ENCODE assay signal across 19 cellular contexts in the genomic region with DNA sequence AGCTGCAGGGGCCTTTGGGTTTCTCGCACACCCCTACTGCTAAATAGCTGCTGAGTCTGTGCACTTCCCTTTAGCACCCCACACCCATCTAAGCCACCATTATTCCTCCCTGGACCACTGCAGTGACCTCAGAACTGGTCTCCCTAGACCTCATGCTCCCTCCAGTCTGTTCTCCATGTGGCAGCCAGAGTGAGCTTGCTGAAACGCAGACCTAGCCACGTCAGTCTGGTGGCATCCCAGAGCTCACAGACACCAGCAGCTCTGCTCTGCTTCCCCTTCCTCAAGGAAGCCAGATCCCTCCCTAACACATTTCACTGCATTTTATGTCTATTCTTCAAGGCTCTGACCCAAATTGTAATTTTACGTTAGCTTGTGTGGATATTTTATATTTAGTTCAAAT.
DNase-seq lines count a peak whose midpoint lies in the region; ATAC-seq and TF ChIP-seq lines count a peak whose summit lies in the region.
"Had no signal": no experiment of that assay in that cellular context is flagged by ENCODE, and none has a peak within 500 bp of the region (broad histone marks: within the 10 kb centered on the region; RNA-seq: fewer than 3 reads in every experiment).

No MANE protein-coding gene starts in this region.

- TF ChIP-seq EP300 in SK-N-SH (IDR thresholded peaks at IDR 0.05; ENCODE audit: borderline replicate concordance in 1 of 2, low read depth in 1 of 2, low read length in 1 of 2) (no peak), stomach (IDR thresholded peaks at IDR 0.05) (no peak)

- no peaks in the 10 kb centered on the region for H3K79me2 ChIP-seq in SK-N-SH (ENCODE audit: insufficient read depth)
- no peaks in the 10 kb centered on the region for H3K79me2 ChIP-seq in PC-3 (ENCODE audit: low read length)

- peaks cover 45% of the 10 kb centered on the region for H3K27me3 Mint-ChIP-seq in neural crest cell (ENCODE audit: low read depth)

- BruUV-seq in PC-3 (replicated peaks; lab: Mats Ljungman, UMichigan), result no TSS peak

- H3K36me3 ChIP-seq in SK-N-SH (replicated peaks in 1 of 2; ENCODE audit: control insufficient read depth in 1 of 2, insufficient read depth in 2 of 2, low read length in 1 of 2) (no peaks in the 10 kb centered on the region), stomach (peaks cover 0 to 34% (median 4%) of the 10 kb centered on the region in 4 donors), PC-3 (ENCODE audit: low read depth, low read length) (no peaks in the 10 kb centered on the region)

- DNase-seq in EL (peak; percentile 30), SK-N-SH (no peak), neural crest cell (ENCODE audit: low read depth, low spot score) (no peak), stomach (no peak), PC-3 (no peak), epidermal melanocyte (ENCODE audit: insufficient read length, low spot score) (no peak)
- DNase-seq: CD4-positive, alpha-beta T cell; COR-L47; DMS53; GF-D8; KBM-7; MV-4-11; NCI-H1105 treated with DMSO at 0.1 percent for 48 hours; NCI-H146; NCI-H1930; NCI-H446; NCI-H524 treated with DMSO at 0.1 percent for 48 hours; NCI-H774 had no signal

- no peaks in the 10 kb centered on the region; the same call in 1 of the 2 replicates for H3K27me3 ChIP-seq in SK-N-SH (ENCODE audit: insufficient read depth)
- H3K27me3 ChIP-seq in stomach, result peaks cover 0 to 14% (median 0%) of the 10 kb centered on the region in 3 donors
- H3K27me3 ChIP-seq in PC-3 (ENCODE audit: low read length), result no peaks in the 10 kb centered on the region

- H4K20me1 ChIP-seq in SK-N-SH (ENCODE audit: insufficient read depth), result no peaks in the 10 kb centered on the region
- no peaks in the 10 kb centered on the region for H4K20me1 ChIP-seq in PC-3 (ENCODE audit: low read length)

- H3K9me3 Mint-ChIP-seq in neural crest cell, result no peaks in the 10 kb centered on the region
- H3K9me3 Mint-ChIP-seq: CD4-positive, alpha-beta T cell had no signal

- H3K4me3 Mint-ChIP-seq in neural crest cell, result peak overlapping the region; percentile 64
- H3K4me3 Mint-ChIP-seq: CD4-positive, alpha-beta T cell had no signal

- H3K4me2 ChIP-seq in SK-N-SH, result no peak overlapping the region
- no peak overlapping the region for H3K4me2 ChIP-seq in PC-3 (ENCODE audit: low read length)

- POLR2A ChIA-PET in SK-N-SH (lab: Yijun Ruan, JAX) (no interaction called here), PC-3 (lab: Charles Lee; ENCODE audit: unreplicated experiment) (no interaction called here)

- TF ChIP-seq CTCF in SK-N-SH (IDR thresholded peaks at IDR 0.05) (no peak), neural crest cell (conservative IDR thresholded peaks at IDR 0.05) (no peak), stomach (IDR thresholded peaks at IDR 0.05) (no peak), PC-3 (conservative IDR thresholded peaks at IDR 0.05; ENCODE audit: low read depth, low read length) (no peak)

- no peak overlapping the region for H3K27ac ChIP-seq in SK-N-SH (ENCODE audit: low read depth in 2 of 2, low read length in 1 of 2)
- H3K27ac ChIP-seq in stomach, result no peak overlapping the region
- H3K27ac ChIP-seq in PC-3 (ENCODE audit: low read length), result no peak overlapping the region

- H3K36me3 Mint-ChIP-seq in neural crest cell (ENCODE audit: low read depth), result no peaks in the 10 kb centered on the region

- peaks cover 46% of the 10 kb centered on the region for H3K4me1 Mint-ChIP-seq in neural crest cell

- no peak overlapping the region for H3K27ac Mint-ChIP-seq in neural crest cell (ENCODE audit: unreplicated experiment)
- H3K27ac Mint-ChIP-seq: CD4-positive, alpha-beta T cell had no signal

- H3K4me1 ChIP-seq in SK-N-SH (ENCODE audit: control insufficient read depth in 1 of 2, insufficient read depth in 2 of 2, low read depth in 1 of 2, low read length in 1 of 2) (peaks cover 0 to 4% of the 10 kb centered on the region in 2 experiments; a peak in 1 of 4 replicates), stomach (no peaks in the 10 kb centered on the region), PC-3 (ENCODE audit: insufficient read depth, low read length) (no peaks in the 10 kb centered on the region)

- intact Hi-C loops in stomach (cut with DNase I; ENCODE audit: low total_unique reads), result no loop called here
- intact Hi-C loops in PC-3 (cut with micrococcal nuclease), result no loop called here

- no peaks in the 10 kb centered on the region for H3K9me2 ChIP-seq in SK-N-SH
- H3K9me2 ChIP-seq in PC-3 (replicated peaks; ENCODE audit: low read length), result no peaks in the 10 kb centered on the region

- H3F3A ChIP-seq in SK-N-SH (replicated peaks; ENCODE audit: insufficient read depth), result no peaks in the 10 kb centered on the region
- no peaks in the 10 kb centered on the region for H3F3A ChIP-seq in PC-3 (ENCODE audit: low read length, unreplicated experiment)

- no peak for TF ChIP-seq POLR2A in stomach (IDR thresholded peaks at IDR 0.05)

- ATAC-seq in PC-3 (no peak), GM19467 (IDR thresholded peaks at IDR 0.05; ENCODE audit: unreplicated experiment) (no peak)

- 31% methylated on average over 4 of the region's 4 CpGs for WGBS in SK-N-SH (ENCODE audit: low lambda C conversion rate)
- 78 to 89% (median 86%) methylated on average over 4 of the region's 4 CpGs for WGBS in stomach, 5 donors

- TF ChIP-seq RAD21 in SK-N-SH (IDR thresholded peaks at IDR 0.05; ENCODE audit: low read length), result no peak

- H3K9ac ChIP-seq in SK-N-SH, result no peak overlapping the region
- H3K9ac ChIP-seq in PC-3 (ENCODE audit: low read length), result no peak overlapping the region

- CTCF ChIA-PET in SK-N-SH (lab: Yijun Ruan, JAX) (interaction anchor here (1.3 to 2.4 kb wide), 2 partner anchors 12 to 326 kb away, joined by 4 to 8 read pairs; no protein-coding TSS in a partner anchor), PC-3 (lab: Charles Lee) (no interaction called here)

- H3K4me3 ChIP-seq in SK-N-SH (ENCODE audit: low read depth in 2 of 2, low read length in 1 of 2) (no peak overlapping the region), stomach (no peak overlapping the region), PC-3 (ENCODE audit: low read length) (no peak overlapping the region)

- H2AFZ ChIP-seq in SK-N-SH (ENCODE audit: low read depth) (no peak overlapping the region), PC-3 (ENCODE audit: low read length) (no peak overlapping the region)

- H3K9me3 ChIP-seq in SK-N-SH (no peaks in the 10 kb centered on the region), stomach (no peaks in the 10 kb centered on the region), PC-3 (ENCODE audit: low read length) (no peaks in the 10 kb centered on the region)

TF ChIP-seq in SK-N-SH, 30 proteins besides CTCF, POLR2A, EP300 and RAD21:
- TF ChIP-seq FOXM1 (IDR thresholded peaks at IDR 0.05; ENCODE audit: low read depth), result no peak
- TF ChIP-seq, protein P1, sequence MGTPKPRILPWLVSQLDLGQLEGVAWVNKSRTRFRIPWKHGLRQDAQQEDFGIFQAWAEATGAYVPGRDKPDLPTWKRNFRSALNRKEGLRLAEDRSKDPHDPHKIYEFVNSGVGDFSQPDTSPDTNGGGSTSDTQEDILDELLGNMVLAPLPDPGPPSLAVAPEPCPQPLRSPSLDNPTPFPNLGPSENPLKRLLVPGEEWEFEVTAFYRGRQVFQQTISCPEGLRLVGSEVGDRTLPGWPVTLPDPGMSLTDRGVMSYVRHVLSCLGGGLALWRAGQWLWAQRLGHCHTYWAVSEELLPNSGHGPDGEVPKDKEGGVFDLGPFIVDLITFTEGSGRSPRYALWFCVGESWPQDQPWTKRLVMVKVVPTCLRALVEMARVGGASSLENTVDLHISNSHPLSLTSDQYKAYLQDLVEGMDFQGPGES (IDR thresholded peaks at IDR 0.05; ENCODE audit: low read depth, low read length), result no peak
- peak; percentile 7; the same call in 1 of the 2 replicates for TF ChIP-seq TCF12 (IDR thresholded peaks at IDR 0.05)
- TF ChIP-seq JUND (IDR thresholded peaks at IDR 0.05), result no peak
- TF ChIP-seq MXI1 (IDR thresholded peaks at IDR 0.05; ENCODE audit: low read depth, low read length), result no peak
- no peak for TF ChIP-seq EZH2phosphoT487 (IDR thresholded peaks at IDR 0.05; ENCODE audit: borderline replicate concordance, low read depth)
TF ChIP-seq in SK-N-SH: peak in this region for 1.
